Comparison of ENCODE assay signal across 8 cellular contexts in genomic region chr12:6535960-6536847, GRCh38. TPM values are rescaled to one million over a fixed set of nuclear protein-coding genes. Genes with fewer than 3 reads are reported as not detected.
A peak's percentile ranks its signal among the peaks of the same experiment; 100 is the strongest.
DNase-seq lines count a peak whose midpoint lies in the region; ATAC-seq, FAIRE-seq and TF ChIP-seq lines count a peak whose summit lies in the region.

No MANE protein-coding gene starts in this region.

- peaks cover 36% of the 10 kb centered on the region for H3K4me1 ChIP-seq in HUES6 (ENCODE audit: control insufficient read depth, insufficient read depth, low read length)
- no peaks in the 10 kb centered on the region for H3K4me1 ChIP-seq in aorta (ENCODE audit: control insufficient read depth in 1 of 2, insufficient read depth in 2 of 2, low read length in 2 of 2)

- no peak for DNase-seq in astrocyte of the cerebellum (ENCODE audit: low read depth)
- DNase-seq in memory B cell (ENCODE audit: low spot score in 2 of 2): no peak
- DNase-seq in aorta: no peak
- DNase-seq in NCI-H2081 treated with DMSO at 0.1 percent for 48 hours (lab: John Stamatoyannopoulos, UW): no peak
- DNase-seq in SW480 (ENCODE audit: low spot score): no peak
- no peak for DNase-seq in RCC 7860 (ENCODE audit: low spot score)

- H3K9me3 Mint-ChIP-seq in memory B cell: no peaks in the 10 kb centered on the region

- TF ChIP-seq CTCF in 22Rv1 (IDR thresholded peaks at IDR 0.05) (no peak), astrocyte of the cerebellum (IDR thresholded peaks at IDR 0.05; ENCODE audit: low read depth, low read length, missing control alignments) (no peak)

- peaks cover 8% of the 10 kb centered on the region for H3K36me3 Mint-ChIP-seq in memory B cell

- H3K4me3 ChIP-seq in HUES6 (ENCODE audit: low read depth, low read length) (peak overlapping the region; percentile 98), astrocyte of the cerebellum (ENCODE audit: low read depth, low read length) (peak overlapping the region; percentile 100), aorta (ENCODE audit: low read length in 2 of 2) (peak overlapping the region; percentile 60 to 75)

- peak overlapping the region; percentile 92 for H3K4me3 Mint-ChIP-seq in memory B cell

- H3K9me3 ChIP-seq in HUES6 (ENCODE audit: control insufficient read depth, insufficient read depth, low read depth, low read length): no peaks in the 10 kb centered on the region
- no peaks in the 10 kb centered on the region for H3K9me3 ChIP-seq in aorta (ENCODE audit: control insufficient read depth, low read length)

- intact Hi-C loops in aorta (cut with DNase I): loop anchor here (2.0 to 5.0 kb wide), 7 partner anchors 15 to 209 kb away; partner anchors contain the start of genes VAMP1 (in 2 of the 2) and MRPL51 (in 1 of the 2)

- FAIRE-seq in RCC 7860 (lab: Jason Lieb, UNC): no peak

- in situ Hi-C loops in astrocyte of the cerebellum (cut with HindIII; ENCODE audit: low sequenced_read_pairs): no loop called here

- H3K36me3 ChIP-seq in HUES6 (ENCODE audit: control insufficient read depth, insufficient read depth, low read length): peaks cover 66% of the 10 kb centered on the region
- peaks cover 0 to 4% of the 10 kb centered on the region in 2 donors for H3K36me3 ChIP-seq in aorta (ENCODE audit: control insufficient read depth in 1 of 2, insufficient read depth in 2 of 2, low read length in 1 of 2)

- ATAC-seq in memory B cell (ENCODE audit: low read depth): no peak
- no peak for ATAC-seq in aorta (ENCODE audit: low FRiP score)

- peaks cover 39% of the 10 kb centered on the region for H3K4me1 Mint-ChIP-seq in memory B cell

- peak overlapping the region; percentile 98 for H3K9ac ChIP-seq in HUES6 (ENCODE audit: low read length)

- H3K27me3 ChIP-seq in HUES6 (ENCODE audit: control insufficient read depth, insufficient read depth, low read length) (no peaks in the 10 kb centered on the region), aorta (ENCODE audit: control insufficient read depth in 1 of 2, insufficient read depth in 2 of 2, low read length in 1 of 2) (peaks cover 0 to 1% of the 10 kb centered on the region in 2 donors)

- WGBS in aorta, 2 donors: 23 to 25% methylated on average over 10 of the region's 10 CpGs

- peak overlapping the region; percentile 89 for H3K27ac Mint-ChIP-seq in memory B cell

- no peaks in the 10 kb centered on the region for H3K27me3 Mint-ChIP-seq in memory B cell

- H3K27ac ChIP-seq in 22Rv1 (peak overlapping the region; percentile 99), HUES6 (ENCODE audit: low read depth, low read length) (peak overlapping the region; percentile 94), aorta (ENCODE audit: low read depth in 1 of 2, low read length in 2 of 2) (peak overlapping the region; percentile 7 to 87)

RNA-seq across cellular contexts. Expression of gene GAPDH, which starts 1.9 kb away (rescaled TPM):
- total RNA-seq in aorta: 1,000 to 10,000 TPM; 1,856 to 2,021 TPM
- polyA plus RNA-seq in aorta: 1,000 to 10,000 TPM; 2,047 to 3,012 TPM

RNA-seq across cellular contexts. Expression of gene IFFO1, which starts 19.6 kb away (rescaled TPM):
- total RNA-seq in aorta: 10 to 100 TPM; 28.5 to 60.8 TPM
- polyA plus RNA-seq in aorta: 100 to 1,000 TPM in 1 of 2 donors, 10 to 100 TPM in 1; 11.1 to 110 TPM

RNA-seq across cellular contexts. Expression of gene NOP2, which starts 31.9 kb away (rescaled TPM):
- total RNA-seq in aorta: 10 to 100 TPM; 24.8 to 27.8 TPM
- 10 to 100 TPM in 1 of 2 donors, 1 to 10 TPM in 1; 5.4 to 18.8 TPM for polyA plus RNA-seq in aorta

RNA-seq across cellular contexts. Expression of gene NCAPD2, which starts 42.3 kb away (rescaled TPM):
- total RNA-seq in aorta: 10 to 100 TPM; 19.9 to 32.8 TPM
- 10 to 100 TPM in 1 of 2 donors, 1 to 10 TPM in 1; 5.1 to 13.2 TPM for polyA plus RNA-seq in aorta

RNA-seq across cellular contexts. Expression of gene MRPL51, which starts 43.1 kb away (rescaled TPM):
- 10 to 100 TPM; 91.8 to 95.5 TPM for total RNA-seq in aorta
- 100 to 1,000 TPM; 125 to 283 TPM for polyA plus RNA-seq in aorta

Comparison
In these comparisons a context has a peak if more than half of its experiments do, and no peak if none do; other contexts are left out.
1. H3K27ac ChIP-seq: peak in every context shown above with its lines; median percentile 99 in 22Rv1; 94 in HUES6; 47 in aorta.